ENCODE assay signal across 39 cellular contexts in the genomic region with DNA sequence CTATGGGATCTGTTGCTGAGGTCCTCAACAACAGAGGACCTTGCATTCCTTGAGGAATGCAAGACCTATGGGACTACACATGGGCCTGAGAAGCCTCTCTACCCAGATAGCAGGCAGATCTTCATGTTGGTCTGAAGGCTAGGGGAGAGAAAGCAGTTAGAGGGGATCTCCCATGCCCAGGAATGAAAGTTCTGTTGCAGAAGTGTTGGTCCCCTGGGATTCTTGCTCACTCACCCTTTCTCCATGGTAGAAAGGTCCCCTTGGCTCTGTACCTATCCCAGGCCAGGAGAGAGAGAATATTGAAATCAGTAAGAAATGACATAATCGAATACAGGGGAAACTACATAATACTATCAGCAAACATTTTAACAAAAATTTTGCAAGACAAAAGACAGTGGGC. TPM values are rescaled to one million over a fixed set of nuclear protein-coding genes. Genes with fewer than 3 reads are reported as not detected.
"Had no signal": no experiment of that assay in that cellular context is flagged by ENCODE, and none has a peak within 500 bp of the region (broad histone marks: within the 10 kb centered on the region; RNA-seq: fewer than 3 reads in every experiment).

No MANE protein-coding gene starts in this region.

- H3K27ac ChIP-seq: ascending aorta, cardiac muscle cell, VCaP had no signal

- DNase-seq: activated CD4-positive, alpha-beta memory T cell treated with anti-CD3 and anti-CD28 coated beads, Interleukin-2, amount 10 ng/mL, durations not matched to agents 7 days and 5 days; activated CD4-positive, alpha-beta T cell treated with anti-CD3 and anti-CD28 coated beads for 1 hour; activated CD4-positive, alpha-beta T cell treated with anti-CD3 and anti-CD28 coated beads for 36 hours; activated CD4-positive, alpha-beta T cell treated with anti-CD3 and anti-CD28 coated beads for 48 hours; activated CD4-positive, alpha-beta T cell treated with anti-CD3 and anti-CD28 coated beads, Interleukin-2, amount 10 ng/mL, durations not matched to agents 7 days and 5 days; activated CD4-positive, alpha-beta T cell treated with anti-CD3 and anti-CD28 coated beads, Interleukin-2, amount 50 U/mL, for 48 hours; activated CD4-positive, CD25-positive, alpha-beta regulatory T cell; activated CD8-positive, alpha-beta memory T cell treated with anti-CD3 and anti-CD28 coated beads for 24 hours; activated CD8-positive, alpha-beta memory T cell treated with anti-CD3 and anti-CD28 coated beads, Interleukin-2, amount 10 ng/mL, durations not matched to agents 7 days and 5 days; activated CD8-positive, alpha-beta memory T cell treated with anti-CD3 and anti-CD28 coated beads, Interleukin-2, amount 50 U/mL, for 48 hours; activated CD8-positive, alpha-beta T cell treated with anti-CD3 and anti-CD28 coated beads, Interleukin-2, amount 10 ng/mL, durations not matched to agents 7 days and 5 days; activated effector memory CD4-positive, alpha-beta T cell treated with Interleukin-2 at 50 U/mL for 16 hours; activated gamma-delta T cell; activated naive CD4-positive, alpha-beta T cell treated with anti-CD3 and anti-CD28 coated beads, Interleukin-2, amount 10 ng/mL, durations not matched to agents 7 days and 5 days; activated naive CD4-positive, alpha-beta T cell treated with Interleukin-2 at 50 U/mL for 16 hours; activated naive CD8-positive, alpha-beta T cell treated with anti-CD3 and anti-CD28 coated beads, Interleukin-2, amount 10 ng/mL, durations not matched to agents 7 days and 5 days; activated naive CD8-positive, alpha-beta T cell treated with anti-CD3 and anti-CD28 coated beads, Interleukin-2, amount 50 U/mL, for 24 hours; activated T-cell treated with anti-CD3 and anti-CD28 coated beads, Interleukin-2, amount 50 U/mL, for 24 hours; activated T-cell treated with anti-CD3 and anti-CD28 coated beads, Interleukin-2, amount 50 U/mL, for 48 hours; amygdala; anterior cingulate cortex; caudate nucleus; cerebellar nuclear complex; T-helper 2 cell; T-helper 9 cell had no signal

- H3K4me3 ChIP-seq: ascending aorta, cardiac muscle cell had no signal

- FAIRE-seq: bronchial epithelial cell, TTC549 had no signal

- H3K4me3 Mint-ChIP-seq: activated CD4-positive, alpha-beta memory T cell treated with anti-CD3 and anti-CD28 coated beads, Interleukin-2, amount 10 ng/mL, durations not matched to agents 7 days and 5 days; activated CD4-positive, alpha-beta T cell treated with anti-CD3 and anti-CD28 coated beads for 36 hours; activated CD4-positive, alpha-beta T cell treated with anti-CD3 and anti-CD28 coated beads, Interleukin-2, amount 10 ng/mL, durations not matched to agents 7 days and 5 days; activated CD8-positive, alpha-beta memory T cell treated with anti-CD3 and anti-CD28 coated beads, Interleukin-2, amount 10 ng/mL, durations not matched to agents 7 days and 5 days; activated CD8-positive, alpha-beta T cell treated with anti-CD3 and anti-CD28 coated beads, Interleukin-2, amount 10 ng/mL, durations not matched to agents 7 days and 5 days; activated naive CD4-positive, alpha-beta T cell treated with anti-CD3 and anti-CD28 coated beads, Interleukin-2, amount 10 ng/mL, durations not matched to agents 7 days and 5 days; activated naive CD4-positive, alpha-beta T cell treated with anti-CD3 and anti-CD28 coated beads, Interleukin-2, amount 50 U/mL, for 24 hours; activated naive CD8-positive, alpha-beta T cell; activated naive CD8-positive, alpha-beta T cell treated with anti-CD3 and anti-CD28 coated beads, Interleukin-2, amount 10 ng/mL, durations not matched to agents 7 days and 5 days; activated naive CD8-positive, alpha-beta T cell treated with anti-CD3 and anti-CD28 coated beads, Interleukin-2, amount 50 U/mL, for 24 hours; activated T-cell treated with anti-CD3 and anti-CD28 coated beads, Interleukin-2, amount 50 U/mL, for 24 hours; brain; central memory CD8-positive, alpha-beta T cell; T-helper 1 cell treated with Interleukin-12 subunit alpha and Interleukin-12 subunit beta and Interleukin-4 antibody, amounts not matched to agents 30 μg/mL and 1 μg/mL, for 36 hours; T-helper 2 cell treated with Interferon-gamma antibody and Interleukin-4, amounts not matched to agents 5 μg/mL and 100 μg/mL, for 36 hours had no signal

- H3K4me1 Mint-ChIP-seq: activated CD4-positive, alpha-beta memory T cell treated with anti-CD3 and anti-CD28 coated beads, Interleukin-2, amount 10 ng/mL, durations not matched to agents 7 days and 5 days; activated CD4-positive, alpha-beta T cell treated with anti-CD3 and anti-CD28 coated beads for 36 hours; activated CD4-positive, alpha-beta T cell treated with anti-CD3 and anti-CD28 coated beads, Interleukin-2, amount 10 ng/mL, durations not matched to agents 7 days and 5 days; activated CD8-positive, alpha-beta memory T cell treated with anti-CD3 and anti-CD28 coated beads, Interleukin-2, amount 10 ng/mL, durations not matched to agents 7 days and 5 days; activated naive CD4-positive, alpha-beta T cell treated with anti-CD3 and anti-CD28 coated beads, Interleukin-2, amount 10 ng/mL, durations not matched to agents 7 days and 5 days; activated naive CD4-positive, alpha-beta T cell treated with anti-CD3 and anti-CD28 coated beads, Interleukin-2, amount 50 U/mL, for 24 hours; activated naive CD8-positive, alpha-beta T cell treated with anti-CD3 and anti-CD28 coated beads, Interleukin-2, amount 10 ng/mL, durations not matched to agents 7 days and 5 days; activated naive CD8-positive, alpha-beta T cell treated with anti-CD3 and anti-CD28 coated beads, Interleukin-2, amount 50 U/mL, for 24 hours; brain; central memory CD8-positive, alpha-beta T cell had no signal

- H3K27ac Mint-ChIP-seq: activated CD4-positive, alpha-beta memory T cell treated with anti-CD3 and anti-CD28 coated beads, Interleukin-2, amount 10 ng/mL, durations not matched to agents 7 days and 5 days; activated CD4-positive, alpha-beta T cell treated with anti-CD3 and anti-CD28 coated beads for 36 hours; activated CD4-positive, alpha-beta T cell treated with anti-CD3 and anti-CD28 coated beads, Interleukin-2, amount 10 ng/mL, durations not matched to agents 7 days and 5 days; activated CD8-positive, alpha-beta memory T cell treated with anti-CD3 and anti-CD28 coated beads, Interleukin-2, amount 10 ng/mL, durations not matched to agents 7 days and 5 days; activated CD8-positive, alpha-beta T cell treated with anti-CD3 and anti-CD28 coated beads, Interleukin-2, amount 10 ng/mL, durations not matched to agents 7 days and 5 days; activated naive CD4-positive, alpha-beta T cell treated with anti-CD3 and anti-CD28 coated beads, Interleukin-2, amount 10 ng/mL, durations not matched to agents 7 days and 5 days; activated naive CD4-positive, alpha-beta T cell treated with anti-CD3 and anti-CD28 coated beads, Interleukin-2, amount 50 U/mL, for 24 hours; activated naive CD8-positive, alpha-beta T cell; activated naive CD8-positive, alpha-beta T cell treated with anti-CD3 and anti-CD28 coated beads, Interleukin-2, amount 10 ng/mL, durations not matched to agents 7 days and 5 days; activated naive CD8-positive, alpha-beta T cell treated with anti-CD3 and anti-CD28 coated beads, Interleukin-2, amount 50 U/mL, for 24 hours; activated T-cell treated with anti-CD3 and anti-CD28 coated beads, Interleukin-2, amount 50 U/mL, for 24 hours; activated T-helper 2 cell treated with anti-CD3 and anti-CD28 coated beads, Interferon-gamma antibody, Interleukin-2, Interleukin-4, amounts not matched to agents 10 μg/mL and 5 μg/mL and 100 μg/mL, durations not matched to agents 14 hours and 24 hours and 36 hours; brain; T-helper 1 cell treated with Interleukin-12 subunit alpha and Interleukin-12 subunit beta and Interleukin-4 antibody, amounts not matched to agents 30 μg/mL and 1 μg/mL, for 36 hours; T-helper 2 cell treated with Interferon-gamma antibody and Interleukin-4, amounts not matched to agents 5 μg/mL and 100 μg/mL, for 36 hours had no signal

- H3K27me3 ChIP-seq: ascending aorta, cardiac muscle cell had no signal

- ATAC-seq: activated CD4-positive, alpha-beta T cell treated with anti-CD3 and anti-CD28 coated beads for 36 hours; activated CD4-positive, CD25-positive, alpha-beta regulatory T cell treated with anti-CD3 and anti-CD28 coated beads, Interleukin-2, amount 50 U/mL, for 24 hours; activated CD8-positive, alpha-beta memory T cell treated with anti-CD3 and anti-CD28 coated beads, Interleukin-2, amount 10 ng/mL, durations not matched to agents 7 days and 5 days; activated CD8-positive, alpha-beta T cell treated with anti-CD3 and anti-CD28 coated beads, Interleukin-2, amount 10 ng/mL, durations not matched to agents 7 days and 5 days; activated naive CD8-positive, alpha-beta T cell treated with anti-CD3 and anti-CD28 coated beads, Interleukin-2, amount 50 U/mL, for 24 hours had no signal

- H3K9me3 ChIP-seq: ascending aorta had no signal

- H3K4me1 ChIP-seq: ascending aorta had no signal

- H3K9me3 Mint-ChIP-seq: activated CD4-positive, alpha-beta memory T cell treated with anti-CD3 and anti-CD28 coated beads, Interleukin-2, amount 10 ng/mL, durations not matched to agents 7 days and 5 days; activated naive CD4-positive, alpha-beta T cell treated with anti-CD3 and anti-CD28 coated beads, Interleukin-2, amount 10 ng/mL, durations not matched to agents 7 days and 5 days; activated naive CD4-positive, alpha-beta T cell treated with anti-CD3 and anti-CD28 coated beads, Interleukin-2, amount 50 U/mL, for 24 hours; activated T-helper 2 cell treated with anti-CD3 and anti-CD28 coated beads, Interferon-gamma antibody, Interleukin-2, Interleukin-4, amounts not matched to agents 10 μg/mL and 5 μg/mL and 100 μg/mL, durations not matched to agents 14 hours and 24 hours and 36 hours; central memory CD8-positive, alpha-beta T cell; T-helper 1 cell treated with Interleukin-12 subunit alpha and Interleukin-12 subunit beta and Interleukin-4 antibody, amounts not matched to agents 30 μg/mL and 1 μg/mL, for 36 hours; T-helper 2 cell treated with Interferon-gamma antibody and Interleukin-4, amounts not matched to agents 5 μg/mL and 100 μg/mL, for 36 hours had no signal

- H3K36me3 ChIP-seq: ascending aorta, cardiac muscle cell had no signal

- H3K36me3 Mint-ChIP-seq: activated naive CD4-positive, alpha-beta T cell treated with anti-CD3 and anti-CD28 coated beads, Interleukin-2, amount 10 ng/mL, durations not matched to agents 7 days and 5 days; activated naive CD4-positive, alpha-beta T cell treated with anti-CD3 and anti-CD28 coated beads, Interleukin-2, amount 50 U/mL, for 24 hours; brain had no signal

- H3K27me3 Mint-ChIP-seq: activated CD8-positive, alpha-beta memory T cell treated with anti-CD3 and anti-CD28 coated beads, Interleukin-2, amount 10 ng/mL, durations not matched to agents 7 days and 5 days; activated naive CD8-positive, alpha-beta T cell; activated naive CD8-positive, alpha-beta T cell treated with anti-CD3 and anti-CD28 coated beads, Interleukin-2, amount 10 ng/mL, durations not matched to agents 7 days and 5 days; activated naive CD8-positive, alpha-beta T cell treated with anti-CD3 and anti-CD28 coated beads, Interleukin-2, amount 50 U/mL, for 24 hours; brain; central memory CD8-positive, alpha-beta T cell had no signal

RNA-seq across cellular contexts. Expression of a gene that starts 16.5 kb away (rescaled TPM):
- total RNA-seq: activated CD4-positive, alpha-beta memory T cell treated with anti-CD3 and anti-CD28 coated beads, Interleukin-2, amount 10 ng/mL, durations not matched to agents 7 days and 5 days; activated CD4-positive, alpha-beta T cell treated with anti-CD3 and anti-CD28 coated beads, Interleukin-2, amount 10 ng/mL, durations not matched to agents 7 days and 5 days; ascending aorta; bronchial epithelial cell; cardiac muscle cell; chondrocyte had no signal
- polyA plus RNA-seq: cardiac muscle cell had no signal

RNA-seq across cellular contexts. Expression of a gene that starts 33.9 kb away (rescaled TPM):
- total RNA-seq: activated CD4-positive, alpha-beta memory T cell treated with anti-CD3 and anti-CD28 coated beads, Interleukin-2, amount 10 ng/mL, durations not matched to agents 7 days and 5 days; activated CD4-positive, alpha-beta T cell treated with anti-CD3 and anti-CD28 coated beads for 36 hours; activated CD4-positive, alpha-beta T cell treated with anti-CD3 and anti-CD28 coated beads, Interleukin-2, amount 10 ng/mL, durations not matched to agents 7 days and 5 days; ascending aorta; bronchial epithelial cell; cardiac muscle cell; chondrocyte had no signal
- polyA plus RNA-seq: cardiac muscle cell had no signal

RNA-seq across cellular contexts. Expression of a gene that starts 36.0 kb away (rescaled TPM):
- total RNA-seq: ascending aorta had no signal

RNA-seq across cellular contexts. Expression of a gene that starts 49.3 kb away (rescaled TPM):
- total RNA-seq: activated CD4-positive, alpha-beta memory T cell treated with anti-CD3 and anti-CD28 coated beads, Interleukin-2, amount 10 ng/mL, durations not matched to agents 7 days and 5 days; activated CD4-positive, alpha-beta T cell treated with anti-CD3 and anti-CD28 coated beads for 36 hours; activated CD4-positive, alpha-beta T cell treated with anti-CD3 and anti-CD28 coated beads, Interleukin-2, amount 10 ng/mL, durations not matched to agents 7 days and 5 days; activated T-helper 2 cell treated with anti-CD3 and anti-CD28 coated beads, Interferon-gamma antibody, Interleukin-2, Interleukin-4, amounts not matched to agents 10 μg/mL and 5 μg/mL and 100 μg/mL, durations not matched to agents 14 hours and 24 hours and 36 hours; ascending aorta; bronchial epithelial cell; cardiac muscle cell; chondrocyte had no signal
